ENCODE assay signal across 19 cellular contexts in the genomic region with DNA sequence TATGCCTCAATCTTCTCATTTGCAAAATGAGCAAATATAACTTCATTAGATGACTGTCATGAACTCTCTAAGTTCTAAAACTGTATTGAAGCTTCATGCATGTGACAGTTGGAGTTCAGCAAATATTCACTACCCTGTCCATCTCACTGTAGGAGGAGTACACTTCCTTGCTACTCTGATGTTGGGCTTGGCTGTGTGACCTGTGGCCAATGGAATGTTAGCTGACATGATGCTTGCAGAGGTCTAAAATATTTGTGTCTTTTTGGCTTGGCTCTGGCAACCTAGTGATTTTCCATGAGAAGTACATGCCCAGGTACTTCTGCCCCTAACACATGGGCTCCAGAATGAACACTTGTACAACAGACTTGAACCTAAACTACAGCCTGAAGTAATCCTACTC.
"Had no signal": no experiment of that assay in that cellular context is flagged by ENCODE, and none has a peak within 500 bp of the region (broad histone marks: within the 10 kb centered on the region; RNA-seq: fewer than 3 reads in every experiment).

No MANE protein-coding gene starts in this region.

- H3K4me1 ChIP-seq: adrenal gland, breast epithelium, left ventricle myocardium inferior, stomach, suprapubic skin, tibial nerve, vagina had no signal

- FAIRE-seq: astrocyte, small intestine had no signal

- H3K27ac ChIP-seq: adrenal gland, breast epithelium, coronary artery, left ventricle myocardium inferior, stomach, suprapubic skin, tibial nerve, vagina had no signal

- H3K36me3 ChIP-seq: adrenal gland, breast epithelium, left ventricle myocardium inferior, stomach, suprapubic skin, tibial nerve, vagina had no signal

- H3K9me3 ChIP-seq: adrenal gland, breast epithelium, left ventricle myocardium inferior, stomach, suprapubic skin, tibial nerve, vagina had no signal

- DNase-seq: activated CD4-positive, alpha-beta T cell treated with anti-CD3 and anti-CD28 coated beads, Interleukin-2, amount 10 ng/mL, durations not matched to agents 24 days and 14 days; activated CD8-positive, alpha-beta T cell treated with anti-CD3 and anti-CD28 coated beads for 36 hours; activated T-cell treated with anti-CD3 and anti-CD28 coated beads, Interleukin-2, amount 50 U/mL, for 1 hour; adrenal gland; immature natural killer cell; left ventricle myocardium inferior; natural killer cell; small intestine; stimulated activated CD4-positive, alpha-beta T cell treated with anti-CD3 and anti-CD28 coated beads, Interleukin-15, amount 100 ng/mL, for 24 hours; stomach had no signal

- ATAC-seq: activated CD8-positive, alpha-beta T cell treated with anti-CD3 and anti-CD28 coated beads for 36 hours; activated T-helper 17 cell treated with anti-CD3 and anti-CD28 coated beads, Interleukin-2, amount 50 U/mL, for 72 hours; natural killer cell; sciatic nerve; stimulated activated memory B cell treated with anti-CD40 and anti-IgM and Interleukin-4, amounts not matched to agents 10 μg/mL and 1 μg/mL and 100 μg/mL, for 72 hours had no signal

- H3K4me3 ChIP-seq: adrenal gland, breast epithelium, coronary artery, left ventricle myocardium inferior, stomach, suprapubic skin, tibial nerve, vagina had no signal

- H3K27me3 ChIP-seq: adrenal gland, breast epithelium, stomach, suprapubic skin, tibial nerve, vagina had no signal
